In the genomic region with DNA sequence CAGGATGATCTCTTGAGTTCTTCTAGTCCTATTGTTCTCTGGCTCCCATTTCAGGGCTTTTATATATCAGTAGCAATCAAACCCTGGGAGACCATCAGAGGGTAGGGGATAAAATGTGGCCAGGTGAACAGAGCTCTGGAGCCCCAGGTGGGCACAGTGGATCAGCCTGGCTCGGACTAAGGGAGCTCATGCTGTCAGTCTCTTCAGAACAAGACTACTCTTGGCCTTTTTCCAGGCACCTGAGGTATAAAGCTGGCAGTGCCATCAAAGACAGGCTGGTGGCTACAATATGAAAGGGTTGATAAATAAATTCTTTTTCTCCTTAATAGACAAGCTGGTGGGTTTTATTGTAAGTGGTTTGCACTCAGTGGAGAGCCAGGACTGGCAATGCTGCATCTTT, we compare ENCODE assay signal across 16 cellular contexts.
DNase-seq lines count a peak whose midpoint lies in the region; ATAC-seq, FAIRE-seq and TF ChIP-seq lines count a peak whose summit lies in the region.
"Had no signal": no experiment of that assay in that cellular context is flagged by ENCODE, and none has a peak within 500 bp of the region (broad histone marks: within the 10 kb centered on the region; RNA-seq: fewer than 3 reads in every experiment).

No MANE protein-coding gene starts in this region.

- POLR2A ChIA-PET in OCI-LY7 (lab: Charles Lee) = interaction anchor here (0.6 kb wide), 1 partner anchor 750 kb away, joined by 3 read pairs; no protein-coding TSS in a partner anchor

- H4K20me1 ChIP-seq in OCI-LY7 (ENCODE audit: insufficient read depth, low read length) = no peaks in the 10 kb centered on the region

- intact Hi-C loops in OCI-LY7 (cut with micrococcal nuclease; ENCODE audit: unreplicated experiment) = no loop called here

- CTCF ChIA-PET in OCI-LY7 (lab: Charles Lee; ENCODE audit: unreplicated experiment) = no interaction called here

- TF ChIP-seq POLR2A in GM12892 (IDR thresholded peaks at IDR 0.05; ENCODE audit: low read depth, low read length) = no peak

- no peak overlapping the region for H3K27ac ChIP-seq in OCI-LY7 (ENCODE audit: low read depth, low read length, poor library complexity, severe bottlenecking)
- H3K27ac ChIP-seq: 22Rv1, HL-60 had no signal

- H3K9me3 ChIP-seq in OCI-LY7 (ENCODE audit: low read length) = no peaks in the 10 kb centered on the region
- H3K9me3 ChIP-seq: HAP-1 had no signal

- H3K79me2 ChIP-seq in OCI-LY7 (ENCODE audit: insufficient read depth, low read depth, low read length) = no peaks in the 10 kb centered on the region

- no peak overlapping the region for H2AFZ ChIP-seq in OCI-LY7 (ENCODE audit: low read length)

- peak; percentile 17 for DNase-seq in DMS153 (lab: John Stamatoyannopoulos, UW)
- no peak for DNase-seq in DMS153 treated with DMSO at 0.1 percent for 48 hours (lab: John Stamatoyannopoulos, UW; ENCODE audit: unreplicated experiment)
- peak; percentile 14 for DNase-seq in D341Med (ENCODE audit: low spot score)
- DNase-seq in NCI-H2029 treated with DMSO at 0.1 percent for 48 hours (lab: John Stamatoyannopoulos, UW) = peak; percentile 26
- DNase-seq in cerebellum (ENCODE audit: low spot score) = peak; percentile 72
- no peak for DNase-seq in GM12892 (ENCODE audit: insufficient read length)
- no peak for DNase-seq in OCI-LY7 (ENCODE audit: low spot score)
- DNase-seq: CD8-positive, alpha-beta T cell; COR-L47; DND-41; GF-D8 had no signal

- no peak for ATAC-seq in HG02571 (IDR thresholded peaks at IDR 0.05; ENCODE audit: unreplicated experiment)
- ATAC-seq: CD8-positive, alpha-beta T cell had no signal

- H3K4me2 ChIP-seq in OCI-LY7 (ENCODE audit: low read length) = no peak overlapping the region

- TF ChIP-seq CTCF in OCI-LY7 (conservative IDR thresholded peaks at IDR 0.05; ENCODE audit: low read length) = no peak

- BruUV-seq in OCI-LY7 (replicated peaks; lab: Mats Ljungman, UMichigan) = no TSS peak

- no peak for FAIRE-seq in GM12892 (lab: Jason Lieb, UNC)
- FAIRE-seq: H1 had no signal

- H3K9me2 ChIP-seq in OCI-LY7 (ENCODE audit: insufficient read depth, low read length) = no peaks in the 10 kb centered on the region

- H3K36me3 ChIP-seq in OCI-LY7 (ENCODE audit: insufficient read depth, low read length) = no peaks in the 10 kb centered on the region
- H3K36me3 ChIP-seq: HAP-1 had no signal

- no peaks in the 10 kb centered on the region for H3K4me1 ChIP-seq in OCI-LY7 (ENCODE audit: insufficient read depth, low read length, poor library complexity, severe bottlenecking)
- H3K4me1 ChIP-seq: HAP-1 had no signal

- no peak overlapping the region for H3K4me3 ChIP-seq in OCI-LY7 (ENCODE audit: low read depth, low read length, poor library complexity, severe bottlenecking)
- H3K4me3 ChIP-seq: HAP-1 had no signal

Comparison
In these comparisons a context has a peak if more than half of its experiments do, and no peak if none do; other contexts are left out.
1. DNase-seq: peak in DMS153 (single experiment), D341Med (single experiment), NCI-H2029 treated with DMSO at 0.1 percent for 48 hours (single experiment) and cerebellum (single experiment); none in DMS153 treated with DMSO at 0.1 percent for 48 hours (single experiment), GM12892 (single experiment) and OCI-LY7 (single experiment).